In the genomic region with DNA sequence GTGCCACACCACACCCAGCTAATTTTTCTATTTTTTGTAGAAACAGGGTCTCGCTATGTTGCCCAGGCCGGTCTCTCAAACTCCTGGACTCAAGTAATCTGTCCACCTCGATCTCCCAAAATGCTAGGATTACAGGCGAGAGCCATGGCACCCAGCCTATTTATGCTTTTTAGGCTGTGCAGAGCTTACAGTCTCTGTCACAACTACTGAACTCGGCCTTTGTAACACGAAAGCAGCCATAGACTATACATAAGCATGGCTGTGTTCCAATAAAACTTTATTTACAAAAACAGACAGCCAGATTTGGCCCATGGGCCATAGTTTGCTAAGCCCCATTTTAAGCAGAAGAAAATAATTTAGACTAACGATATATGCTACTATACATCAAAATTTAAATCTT, we compare ENCODE assay signal across 1 cellular context.
TF ChIP-seq lines count a peak whose summit lies in the region.

No MANE protein-coding gene starts in this region.

TF ChIP-seq in IMR-90, 13 proteins besides CTCF, POLR2A, EP300 and RAD21:
- TF ChIP-seq RCOR1 (IDR thresholded peaks at IDR 0.05; ENCODE audit: insufficient replicate concordance, low read length): no peak
- TF ChIP-seq MXI1 (IDR thresholded peaks at IDR 0.05; ENCODE audit: borderline replicate concordance, low read depth, low read length): no peak
- no peak for TF ChIP-seq NFE2L2 (IDR thresholded peaks at IDR 0.05; ENCODE audit: low read depth, low read length)
- TF ChIP-seq RFX5 (IDR thresholded peaks at IDR 0.05; ENCODE audit: low read depth, low read length): no peak
- TF ChIP-seq, protein P1, sequence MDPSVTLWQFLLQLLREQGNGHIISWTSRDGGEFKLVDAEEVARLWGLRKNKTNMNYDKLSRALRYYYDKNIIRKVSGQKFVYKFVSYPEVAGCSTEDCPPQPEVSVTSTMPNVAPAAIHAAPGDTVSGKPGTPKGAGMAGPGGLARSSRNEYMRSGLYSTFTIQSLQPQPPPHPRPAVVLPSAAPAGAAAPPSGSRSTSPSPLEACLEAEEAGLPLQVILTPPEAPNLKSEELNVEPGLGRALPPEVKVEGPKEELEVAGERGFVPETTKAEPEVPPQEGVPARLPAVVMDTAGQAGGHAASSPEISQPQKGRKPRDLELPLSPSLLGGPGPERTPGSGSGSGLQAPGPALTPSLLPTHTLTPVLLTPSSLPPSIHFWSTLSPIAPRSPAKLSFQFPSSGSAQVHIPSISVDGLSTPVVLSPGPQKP (IDR thresholded peaks at IDR 0.05; ENCODE audit: borderline replicate concordance, low read depth, low read length): no peak
- TF ChIP-seq USF2 (IDR thresholded peaks at IDR 0.05; ENCODE audit: low read depth, low read length): no peak
- TF ChIP-seq MAZ (IDR thresholded peaks at IDR 0.05; ENCODE audit: borderline replicate concordance, low read depth, low read length): no peak
- no peak for TF ChIP-seq MAFK (IDR thresholded peaks at IDR 0.05; ENCODE audit: low read depth, low read length)
- TF ChIP-seq CEBPB (IDR thresholded peaks at IDR 0.05; ENCODE audit: low read depth, low read length): no peak
